In the genomic region with DNA sequence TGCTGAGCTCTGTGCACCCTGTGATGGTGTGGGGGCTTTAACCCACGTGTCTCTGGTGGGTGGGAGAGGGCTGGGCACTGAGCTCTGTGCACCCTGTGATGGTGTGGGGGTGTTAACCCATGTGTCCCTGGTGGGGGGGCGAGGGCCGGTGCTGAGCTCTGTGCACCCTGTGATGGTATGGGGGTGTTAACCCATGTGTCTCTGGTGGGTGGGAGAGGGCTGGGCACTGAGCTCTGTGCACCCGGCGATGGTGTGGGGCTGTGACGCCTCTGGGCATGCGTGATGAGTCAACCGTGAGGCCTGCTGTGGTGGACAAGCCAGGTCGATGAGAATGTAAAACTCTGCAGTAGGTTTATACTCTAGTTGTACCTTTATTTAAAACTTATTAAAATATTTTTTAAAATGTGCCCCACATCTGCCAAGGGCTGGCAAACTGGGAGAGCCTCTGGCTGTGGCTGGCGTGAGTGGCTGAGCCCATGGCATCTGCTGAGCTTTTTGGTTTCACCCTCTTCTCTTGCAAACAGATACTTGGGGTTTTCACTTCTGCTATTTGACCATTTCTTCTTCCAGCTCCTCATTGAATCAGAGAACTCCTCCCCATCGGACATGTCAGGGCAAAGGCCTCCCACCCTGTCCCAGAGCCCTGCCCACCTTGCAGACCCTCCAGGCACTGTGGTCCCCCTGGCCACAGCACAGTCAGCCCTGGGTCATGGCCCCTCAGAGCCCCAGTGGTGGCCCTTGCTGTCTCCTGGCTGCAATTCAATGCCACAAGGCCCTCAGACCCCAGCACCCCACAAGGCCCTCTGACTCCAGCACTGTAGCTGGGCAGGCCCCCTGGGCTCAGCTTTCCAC, we compare ENCODE assay signal across 1 cellular context.
TF ChIP-seq lines count a peak whose summit lies in the region.

No MANE protein-coding gene starts in this region.

TF ChIP-seq in H1, 55 proteins besides CTCF, POLR2A, EP300 and RAD21 (continued from another document):
- TF ChIP-seq, protein P1, sequence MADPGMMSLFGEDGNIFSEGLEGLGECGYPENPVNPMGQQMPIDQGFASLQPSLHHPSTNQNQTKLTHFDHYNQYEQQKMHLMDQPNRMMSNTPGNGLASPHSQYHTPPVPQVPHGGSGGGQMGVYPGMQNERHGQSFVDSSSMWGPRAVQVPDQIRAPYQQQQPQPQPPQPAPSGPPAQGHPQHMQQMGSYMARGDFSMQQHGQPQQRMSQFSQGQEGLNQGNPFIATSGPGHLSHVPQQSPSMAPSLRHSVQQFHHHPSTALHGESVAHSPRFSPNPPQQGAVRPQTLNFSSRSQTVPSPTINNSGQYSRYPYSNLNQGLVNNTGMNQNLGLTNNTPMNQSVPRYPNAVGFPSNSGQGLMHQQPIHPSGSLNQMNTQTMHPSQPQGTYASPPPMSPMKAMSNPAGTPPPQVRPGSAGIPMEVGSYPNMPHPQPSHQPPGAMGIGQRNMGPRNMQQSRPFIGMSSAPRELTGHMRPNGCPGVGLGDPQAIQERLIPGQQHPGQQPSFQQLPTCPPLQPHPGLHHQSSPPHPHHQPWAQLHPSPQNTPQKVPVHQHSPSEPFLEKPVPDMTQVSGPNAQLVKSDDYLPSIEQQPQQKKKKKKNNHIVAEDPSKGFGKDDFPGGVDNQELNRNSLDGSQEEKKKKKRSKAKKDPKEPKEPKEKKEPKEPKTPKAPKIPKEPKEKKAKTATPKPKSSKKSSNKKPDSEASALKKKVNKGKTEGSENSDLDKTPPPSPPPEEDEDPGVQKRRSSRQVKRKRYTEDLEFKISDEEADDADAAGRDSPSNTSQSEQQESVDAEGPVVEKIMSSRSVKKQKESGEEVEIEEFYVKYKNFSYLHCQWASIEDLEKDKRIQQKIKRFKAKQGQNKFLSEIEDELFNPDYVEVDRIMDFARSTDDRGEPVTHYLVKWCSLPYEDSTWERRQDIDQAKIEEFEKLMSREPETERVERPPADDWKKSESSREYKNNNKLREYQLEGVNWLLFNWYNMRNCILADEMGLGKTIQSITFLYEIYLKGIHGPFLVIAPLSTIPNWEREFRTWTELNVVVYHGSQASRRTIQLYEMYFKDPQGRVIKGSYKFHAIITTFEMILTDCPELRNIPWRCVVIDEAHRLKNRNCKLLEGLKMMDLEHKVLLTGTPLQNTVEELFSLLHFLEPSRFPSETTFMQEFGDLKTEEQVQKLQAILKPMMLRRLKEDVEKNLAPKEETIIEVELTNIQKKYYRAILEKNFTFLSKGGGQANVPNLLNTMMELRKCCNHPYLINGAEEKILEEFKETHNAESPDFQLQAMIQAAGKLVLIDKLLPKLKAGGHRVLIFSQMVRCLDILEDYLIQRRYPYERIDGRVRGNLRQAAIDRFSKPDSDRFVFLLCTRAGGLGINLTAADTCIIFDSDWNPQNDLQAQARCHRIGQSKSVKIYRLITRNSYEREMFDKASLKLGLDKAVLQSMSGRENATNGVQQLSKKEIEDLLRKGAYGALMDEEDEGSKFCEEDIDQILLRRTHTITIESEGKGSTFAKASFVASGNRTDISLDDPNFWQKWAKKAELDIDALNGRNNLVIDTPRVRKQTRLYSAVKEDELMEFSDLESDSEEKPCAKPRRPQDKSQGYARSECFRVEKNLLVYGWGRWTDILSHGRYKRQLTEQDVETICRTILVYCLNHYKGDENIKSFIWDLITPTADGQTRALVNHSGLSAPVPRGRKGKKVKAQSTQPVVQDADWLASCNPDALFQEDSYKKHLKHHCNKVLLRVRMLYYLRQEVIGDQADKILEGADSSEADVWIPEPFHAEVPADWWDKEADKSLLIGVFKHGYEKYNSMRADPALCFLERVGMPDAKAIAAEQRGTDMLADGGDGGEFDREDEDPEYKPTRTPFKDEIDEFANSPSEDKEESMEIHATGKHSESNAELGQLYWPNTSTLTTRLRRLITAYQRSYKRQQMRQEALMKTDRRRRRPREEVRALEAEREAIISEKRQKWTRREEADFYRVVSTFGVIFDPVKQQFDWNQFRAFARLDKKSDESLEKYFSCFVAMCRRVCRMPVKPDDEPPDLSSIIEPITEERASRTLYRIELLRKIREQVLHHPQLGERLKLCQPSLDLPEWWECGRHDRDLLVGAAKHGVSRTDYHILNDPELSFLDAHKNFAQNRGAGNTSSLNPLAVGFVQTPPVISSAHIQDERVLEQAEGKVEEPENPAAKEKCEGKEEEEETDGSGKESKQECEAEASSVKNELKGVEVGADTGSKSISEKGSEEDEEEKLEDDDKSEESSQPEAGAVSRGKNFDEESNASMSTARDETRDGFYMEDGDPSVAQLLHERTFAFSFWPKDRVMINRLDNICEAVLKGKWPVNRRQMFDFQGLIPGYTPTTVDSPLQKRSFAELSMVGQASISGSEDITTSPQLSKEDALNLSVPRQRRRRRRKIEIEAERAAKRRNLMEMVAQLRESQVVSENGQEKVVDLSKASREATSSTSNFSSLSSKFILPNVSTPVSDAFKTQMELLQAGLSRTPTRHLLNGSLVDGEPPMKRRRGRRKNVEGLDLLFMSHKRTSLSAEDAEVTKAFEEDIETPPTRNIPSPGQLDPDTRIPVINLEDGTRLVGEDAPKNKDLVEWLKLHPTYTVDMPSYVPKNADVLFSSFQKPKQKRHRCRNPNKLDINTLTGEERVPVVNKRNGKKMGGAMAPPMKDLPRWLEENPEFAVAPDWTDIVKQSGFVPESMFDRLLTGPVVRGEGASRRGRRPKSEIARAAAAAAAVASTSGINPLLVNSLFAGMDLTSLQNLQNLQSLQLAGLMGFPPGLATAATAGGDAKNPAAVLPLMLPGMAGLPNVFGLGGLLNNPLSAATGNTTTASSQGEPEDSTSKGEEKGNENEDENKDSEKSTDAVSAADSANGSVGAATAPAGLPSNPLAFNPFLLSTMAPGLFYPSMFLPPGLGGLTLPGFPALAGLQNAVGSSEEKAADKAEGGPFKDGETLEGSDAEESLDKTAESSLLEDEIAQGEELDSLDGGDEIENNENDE (IDR thresholded peaks at IDR 0.05; ENCODE audit: insufficient replicate concordance, low read length): no peak
